In genomic region chr2:101308432-101309210, GRCh38 we compare ENCODE assay signal across 8 cellular contexts. TPM values are rescaled to one million over a fixed set of nuclear protein-coding genes. Genes with fewer than 3 reads are reported as not detected.
DNase-seq lines count a peak whose midpoint lies in the region; ATAC-seq and TF ChIP-seq lines count a peak whose summit lies in the region.

A gene with protein sequence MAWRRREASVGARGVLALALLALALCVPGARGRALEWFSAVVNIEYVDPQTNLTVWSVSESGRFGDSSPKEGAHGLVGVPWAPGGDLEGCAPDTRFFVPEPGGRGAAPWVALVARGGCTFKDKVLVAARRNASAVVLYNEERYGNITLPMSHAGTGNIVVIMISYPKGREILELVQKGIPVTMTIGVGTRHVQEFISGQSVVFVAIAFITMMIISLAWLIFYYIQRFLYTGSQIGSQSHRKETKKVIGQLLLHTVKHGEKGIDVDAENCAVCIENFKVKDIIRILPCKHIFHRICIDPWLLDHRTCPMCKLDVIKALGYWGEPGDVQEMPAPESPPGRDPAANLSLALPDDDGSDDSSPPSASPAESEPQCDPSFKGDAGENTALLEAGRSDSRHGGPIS (minus strand): TSS chr2:101308701. CDS start chr2:101308588, 113 bp downstream.

- H3K27me3 ChIP-seq in gastroesophageal sphincter = no peaks in the 10 kb centered on the region
- no peaks in the 10 kb centered on the region for H3K27me3 ChIP-seq in suprapubic skin

- H3K4me3 ChIP-seq in HFF-Myc (replicated peaks; ENCODE audit: low read depth, low read length) (peak within 1 kb of the TSS; percentile 91), gastroesophageal sphincter (peak within 1 kb of the TSS; percentile 81 to 99), suprapubic skin (peak within 1 kb of the TSS; percentile 89)

- in situ Hi-C loops in SK-MEL-5 (cut with HindIII; ENCODE audit: low pct_unique_long_range_greater_than_20kb, low sequenced_read_pairs) = no loop called here

- WGBS in gastroesophageal sphincter (ENCODE audit: low coverage in 1 of 2), 2 donors = 17 to 41% methylated on average over 5 to 9 of the region's 76 CpGs
- 7% methylated on average over 20 of the region's 76 CpGs for WGBS in suprapubic skin

- TF ChIP-seq CTCF in HFF-Myc (IDR thresholded peaks at IDR 0.05; ENCODE audit: low read depth, low read length, missing control alignments) = no peak
- TF ChIP-seq CTCF in gastroesophageal sphincter (IDR thresholded peaks at IDR 0.05) = peak in 2 of 4 experiments; percentile 46 to 47
- no peak for TF ChIP-seq CTCF in suprapubic skin (IDR thresholded peaks at IDR 0.05)

- TF ChIP-seq EP300 in gastroesophageal sphincter (IDR thresholded peaks at IDR 0.05) (no peak), suprapubic skin (IDR thresholded peaks at IDR 0.05) (peak; percentile 14)

- H3K9me3 ChIP-seq in gastroesophageal sphincter (no peaks in the 10 kb centered on the region), suprapubic skin (no peaks in the 10 kb centered on the region)

- DNase-seq in GM04504 (ENCODE audit: low read depth) = peak; percentile 79
- no peak for DNase-seq in HFF-Myc (ENCODE audit: extremely low read depth, low read depth)
- DNase-seq in NAMALWA (ENCODE audit: low spot score) = peak; percentile 91
- peak; percentile 87 for DNase-seq in SK-MEL-5 (ENCODE audit: low read depth, low spot score)
- peak; percentile 90 for DNase-seq in activated naive CD4-positive, alpha-beta T cell treated with Interleukin-2 at 50 U/mL for 16 hours
- DNase-seq in occipital lobe (lab: John Stamatoyannopoulos, UW) = peak; percentile 84
- DNase-seq in suprapubic skin (ENCODE audit: low spot score in 2 of 2) = peak; percentile 96

- peak; percentile 96 for ATAC-seq in gastroesophageal sphincter

- peak; percentile 91 for TF ChIP-seq POLR2A in gastroesophageal sphincter (IDR thresholded peaks at IDR 0.05)
- TF ChIP-seq POLR2A in suprapubic skin (IDR thresholded peaks at IDR 0.05) = peak in 1 of 2 donors; percentile 92

- no peaks in the 10 kb centered on the region for H3K36me3 ChIP-seq in gastroesophageal sphincter
- no peaks in the 10 kb centered on the region for H3K36me3 ChIP-seq in suprapubic skin

- peak within 1 kb of the TSS; percentile 62 to 91 (median 86) for H3K27ac ChIP-seq in gastroesophageal sphincter
- peak within 1 kb of the TSS; percentile 97 for H3K27ac ChIP-seq in suprapubic skin

- peaks cover 0 to 53% (median 18%) of the 10 kb centered on the region in 3 donors for H3K4me1 ChIP-seq in gastroesophageal sphincter
- peaks cover 63% of the 10 kb centered on the region for H3K4me1 ChIP-seq in suprapubic skin

RNA-seq across cellular contexts. Expression of the gene that starts here (rescaled TPM):
- 32.9 and 36.2 TPM in 2 replicates for total RNA-seq in SK-MEL-5 (2014; rRNA removed; shearing (Covaris generic))
- 23.2 and 24.3 TPM in 2 replicates for polyA plus RNA-seq in SK-MEL-5 (2015; cell fraction: cytosol; rRNA removed)
- 50.1 and 56.6 TPM in 2 replicates for polyA plus RNA-seq in SK-MEL-5 (2015; cell fraction: nucleus; rRNA removed)
- total RNA-seq in gastroesophageal sphincter = 10 to 100 TPM; 29.0 to 78.6 (median 44.4) TPM
- total RNA-seq in occipital lobe = 55.8 TPM
- 100 to 1,000 TPM in 1 of 4 donors, 10 to 100 TPM in 3; 70.1 to 135 (median 77.7) TPM for total RNA-seq in suprapubic skin
